In the genomic region with DNA sequence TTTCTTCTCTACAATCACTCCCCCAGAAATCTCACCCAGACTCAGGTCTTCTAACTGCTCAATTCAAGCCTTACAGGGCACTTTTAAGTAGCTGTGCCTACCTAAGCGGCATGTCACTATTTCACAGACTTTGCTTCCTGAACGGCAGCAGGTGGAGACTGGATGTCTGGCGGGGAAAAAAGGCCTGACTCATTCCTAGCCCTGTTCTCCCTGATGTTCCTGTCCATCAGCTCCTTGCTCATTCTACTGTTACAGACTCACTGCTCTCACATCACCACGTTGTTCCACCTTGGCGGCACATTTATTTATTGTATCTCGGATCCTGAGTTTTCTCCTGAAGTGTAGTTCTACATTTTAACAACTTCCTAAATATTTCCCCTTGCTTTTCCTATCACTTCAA, we compare ENCODE assay signal across 13 cellular contexts. TPM values are rescaled to one million over a fixed set of nuclear protein-coding genes. Genes with fewer than 3 reads are reported as not detected.
DNase-seq lines count a peak whose midpoint lies in the region; ATAC-seq, FAIRE-seq and TF ChIP-seq lines count a peak whose summit lies in the region.
"Had no signal": no experiment of that assay in that cellular context is flagged by ENCODE, and none has a peak within 500 bp of the region (broad histone marks: within the 10 kb centered on the region; RNA-seq: fewer than 3 reads in every experiment).

No MANE protein-coding gene starts in this region.

- H3K27ac ChIP-seq in GM12878 (ENCODE audit: control insufficient read depth, insufficient read depth) (no peak overlapping the region), mucosa of rectum (ENCODE audit: low read depth in 2 of 2, low read length in 2 of 2) (peak overlapping the region; percentile 17 to 66), adrenal gland (no peak overlapping the region), substantia nigra (ENCODE audit: low read depth, low read length, poor library complexity, severe bottlenecking) (no peak overlapping the region)

- SMC1A ChIA-PET in GM12878 (lab: Charles Lee; ENCODE audit: uncharacterized antibody, unreplicated experiment), result interaction anchor here (0.7 to 1.7 kb wide), 2 partner anchors 10 to 120 kb away, joined by 3 to 8 read pairs; no protein-coding TSS in a partner anchor

- H3K27ac Mint-ChIP-seq in Calu3 (ENCODE audit: unreplicated experiment), result peak overlapping the region; percentile 87

- TF ChIP-seq CTCF in Calu3 (IDR thresholded peaks at IDR 0.05; ENCODE audit: unreplicated experiment) (no peak), GM12878 (IDR thresholded peaks at IDR 0.05 in 2 of 3, conservative IDR thresholded peaks at IDR 0.05 in 1 of 3; ENCODE audit: control insufficient read depth in 2 of 3, extremely low read depth in 1 of 3, insufficient read depth in 1 of 3, low read depth in 3 of 3, low read length in 3 of 3) (no peak), adrenal gland (IDR thresholded peaks at IDR 0.05) (no peak)

- H3K4me1 ChIP-seq in GM12878 (ENCODE audit: control insufficient read depth, insufficient read depth, low read length), result no peaks in the 10 kb centered on the region; the same call in 1 of the 2 replicates
- peaks cover 8 to 17% of the 10 kb centered on the region in 2 donors for H3K4me1 ChIP-seq in mucosa of rectum (ENCODE audit: control insufficient read depth in 2 of 2, insufficient read depth in 2 of 2, low read length in 2 of 2)
- H3K4me1 ChIP-seq in adrenal gland (replicated peaks in 1 of 2), result no peaks in the 10 kb centered on the region

- no peak overlapping the region for H3K4me3 ChIP-seq in GM12878
- no peak overlapping the region for H3K4me3 ChIP-seq in mucosa of rectum (ENCODE audit: low read length in 2 of 2)
- H3K4me3 ChIP-seq in adrenal gland, result no peak overlapping the region

- no peak overlapping the region for H3K4me2 ChIP-seq in GM12878 (ENCODE audit: control insufficient read depth, insufficient read depth)

- H3K9me3 ChIP-seq in GM12878 (replicated peaks; ENCODE audit: control insufficient read depth, insufficient read depth, low read length), result no peaks in the 10 kb centered on the region
- H3K9me3 ChIP-seq in mucosa of rectum (ENCODE audit: control insufficient read depth in 2 of 2, low read length in 2 of 2), result no peaks in the 10 kb centered on the region
- H3K9me3 ChIP-seq in adrenal gland (replicated peaks in 1 of 3), result no peaks in the 10 kb centered on the region

- H3K4me1 Mint-ChIP-seq in Calu3 (ENCODE audit: low read depth, unreplicated experiment), result peaks cover 37% of the 10 kb centered on the region

- no peak for TF ChIP-seq EP300 in GM12878 (IDR thresholded peaks at IDR 0.05; ENCODE audit: borderline replicate concordance in 1 of 2, control insufficient read depth in 1 of 2, low read depth in 2 of 2, low read length in 2 of 2)

- H3K36me3 ChIP-seq in GM12878 (ENCODE audit: control insufficient read depth in 2 of 2, insufficient read depth in 2 of 2, low read length in 1 of 2) (no peaks in the 10 kb centered on the region), mucosa of rectum (ENCODE audit: control insufficient read depth in 2 of 2, insufficient read depth in 2 of 2, low read length in 2 of 2) (no peaks in the 10 kb centered on the region), adrenal gland (replicated peaks in 1 of 2) (no peaks in the 10 kb centered on the region)

- H3K9me3 Mint-ChIP-seq in Calu3 (ENCODE audit: low read depth, unreplicated experiment), result no peaks in the 10 kb centered on the region

- TF ChIP-seq POLR2A in GM12878 (IDR thresholded peaks at IDR 0.05; ENCODE audit: low read depth, low read length) (no peak), adrenal gland (IDR thresholded peaks at IDR 0.05) (no peak), GM12891 (IDR thresholded peaks at IDR 0.05; ENCODE audit: low read depth, low read length) (no peak)

- no peaks in the 10 kb centered on the region for H3K79me2 ChIP-seq in GM12878 (ENCODE audit: control insufficient read depth, insufficient read depth, low read length)

- no peak overlapping the region for H3K9ac ChIP-seq in GM12878 (ENCODE audit: control insufficient read depth, insufficient read depth, low read length)
- peak overlapping the region in 1 of 2 donors; percentile 27 for H3K9ac ChIP-seq in mucosa of rectum (ENCODE audit: low read depth in 1 of 2, low read length in 2 of 2)

- RAD21 ChIA-PET in GM12878 (lab: Charles Lee; ENCODE audit: unreplicated experiment), result interaction anchor here (0.6 to 1.4 kb wide), 2 partner anchors 26 to 1003 kb away, joined by 3 to 5 read pairs; no protein-coding TSS in a partner anchor

- peak; percentile 28; the same call in 1 of the 3 replicates for ATAC-seq in GM12878
- ATAC-seq: left lobe of liver had no signal

- FAIRE-seq in GM12878 (lab: Jason Lieb, UNC), result no peak
- FAIRE-seq in GM12891 (lab: Jason Lieb, UNC), result no peak

- H3K27me3 ChIP-seq in GM12878 (replicated peaks in 1 of 2; ENCODE audit: control insufficient read depth in 2 of 2, insufficient read depth in 2 of 2, low read length in 1 of 2), result no peaks in the 10 kb centered on the region
- no peaks in the 10 kb centered on the region for H3K27me3 ChIP-seq in mucosa of rectum (ENCODE audit: control insufficient read depth in 2 of 2, insufficient read depth in 2 of 2, low read length in 2 of 2)
- H3K27me3 ChIP-seq in adrenal gland, result peaks cover 8% of the 10 kb centered on the region

- no peak for TF ChIP-seq RAD21 in GM12878 (IDR thresholded peaks at IDR 0.05; ENCODE audit: insufficient read depth, low read depth, low read length)

- CTCF ChIA-PET in Calu3 (lab: Charles Lee), result interaction anchor here (0.6 to 1.1 kb wide), 6 partner anchors 13 to 1786 kb away, joined by 3 to 10 read pairs (median 4); a partner anchor contains a TSS
- CTCF ChIA-PET in GM12878 (lab: Yijun Ruan, JAX), result interaction anchor here (0.5 to 0.9 kb wide), 2 partner anchors 24 to 27 kb away, joined by 3 read pairs; no protein-coding TSS in a partner anchor

- intact Hi-C loops in Calu3 (cut with micrococcal nuclease; ENCODE audit: unreplicated experiment) (no loop called here), GM12878 (cut with micrococcal nuclease; ENCODE audit: unreplicated experiment) (no loop called here), adrenal gland (cut with DNase I) (no loop called here)

- H2AFZ ChIP-seq in GM12878 (ENCODE audit: control insufficient read depth, low read depth, low read length), result peak overlapping the region; percentile 30

- WGBS in GM12878 (ENCODE audit: insufficient coverage, insufficient replicate concordance, low lambda C conversion rate, missing lambda C conversion rate), result 57% methylated on average over 6 of the region's 6 CpGs
- 61 to 69% (median 67%) methylated on average over 6 of the region's 6 CpGs for WGBS in adrenal gland, 4 donors

- POLR2A ChIA-PET in GM12878 (lab: Charles Lee), result interaction anchor here (0.8 kb wide), 1 partner anchor 15 kb away, joined by 3 read pairs; no protein-coding TSS in a partner anchor

- BruUV-seq in Calu3 (replicated peaks; lab: Mats Ljungman, UMichigan) (no TSS peak), GM12878 (replicated peaks; lab: Mats Ljungman, UMichigan) (no TSS peak)

- DNase-seq in Calu3, result peak; percentile 83
- DNase-seq in NCI-H146 (lab: John Stamatoyannopoulos, UW), result peak; percentile 81
- DNase-seq in GM12878 (ENCODE audit: low read depth, low spot score), result no peak
- no peak for DNase-seq in retina
- no peak for DNase-seq in adrenal gland
- no peak for DNase-seq in GM12891 (ENCODE audit: insufficient read length, low spot score)
- DNase-seq in substantia nigra (lab: John Stamatoyannopoulos, UW), result no peak
- DNase-seq: activated CD4-positive, alpha-beta T cell treated with anti-CD3 and anti-CD28 coated beads, Interleukin-2, amount 50 U/mL, for 48 hours; C1 segment of cervical spinal cord; NCI-H1436 treated with DMSO at 0.1 percent for 48 hours; Right ventricle myocardium superior had no signal

- no peaks in the 10 kb centered on the region for H3K27me3 Mint-ChIP-seq in Calu3 (ENCODE audit: unreplicated experiment)

- H4K20me1 ChIP-seq in GM12878 (ENCODE audit: control insufficient read depth, insufficient read depth), result no peaks in the 10 kb centered on the region

- in situ Hi-C loops in GM12878 (cut with MboI), result no loop called here

- peaks cover 18% of the 10 kb centered on the region for H3K36me3 Mint-ChIP-seq in Calu3 (ENCODE audit: insufficient read depth, unreplicated experiment)

- peak overlapping the region; percentile 27 for H3K4me3 Mint-ChIP-seq in Calu3 (ENCODE audit: low read depth, unreplicated experiment)

TF ChIP-seq in GM12878, 131 proteins besides CTCF, POLR2A, EP300 and RAD21 (continues in another document):
- no peak for TF ChIP-seq HCFC1 (IDR thresholded peaks at IDR 0.05; ENCODE audit: low read length)
- TF ChIP-seq BMI1 (IDR thresholded peaks at IDR 0.05; ENCODE audit: borderline replicate concordance), result no peak
- no peak for TF ChIP-seq FOXK2 (IDR thresholded peaks at IDR 0.05)
- no peak for TF ChIP-seq IKZF2 (IDR thresholded peaks at IDR 0.05)
- no peak for TF ChIP-seq HDGF (IDR thresholded peaks at IDR 0.05)

TF ChIP-seq in GM12891, 5 proteins besides CTCF, POLR2A, EP300 and RAD21:
- TF ChIP-seq SPI1 (IDR thresholded peaks at IDR 0.05; ENCODE audit: low read depth, low read length) (no peak), PAX5 (IDR thresholded peaks at IDR 0.05; ENCODE audit: insufficient read depth, low read length, severe bottlenecking) (no peak), POLR2AphosphoS5 (IDR thresholded peaks at IDR 0.05; ENCODE audit: low read depth, low read length) (no peak), POU2F2 (IDR thresholded peaks at IDR 0.05; ENCODE audit: low read depth, low read length) (no peak), TAF1 (IDR thresholded peaks at IDR 0.05; ENCODE audit: low read depth, low read length) (no peak)

RNA-seq across cellular contexts. Expression of a gene that starts 52.6 kb away (rescaled TPM):
- 81.9 and 84.0 TPM in 2 replicates for total RNA-seq in Calu3 (2022)
- total RNA-seq in GM12878 (2013; cell fraction: nucleolus; rRNA removed), result 180 and 186 TPM in 2 replicates
- total RNA-seq in GM12878 (2014; rRNA removed), result 52.9 and 64.5 TPM in 2 replicates
- total RNA-seq in GM12878 (2014; rRNA removed; fragmentation: Illumina TruSeq; extraction: Trizol), result 62.0 and 62.6 TPM in 2 replicates
- total RNA-seq in GM12878 (2021), result 66.9 and 67.3 TPM in 2 replicates
- 14.5 TPM for polyA plus RNA-seq in GM12878 (2011; ENCODE audit: low read depth)
- polyA plus RNA-seq in GM12878 (2011; rRNA removed), result 48.3 and 74.3 TPM in 2 replicates
- 16.3 and 22.7 TPM in 2 replicates for polyA plus RNA-seq in GM12878 (2011; cell fraction: cytosol; rRNA removed)
- 40.9 and 42.4 TPM in 2 replicates for polyA plus RNA-seq in GM12878 (2011; cell fraction: nucleus; rRNA removed)
- polyA plus RNA-seq in GM12878 (2012), result 20.9 and 24.9 TPM in 2 replicates
- polyA plus RNA-seq in GM12878 (2014; fragmentation: Illumina TruSeq; extraction: Trizol), result 40.1 and 57.8 TPM in 2 replicates
- 10 to 100 TPM; 10.3 to 11.3 TPM for polyA plus RNA-seq in GM12878 (2014; fragmentation: Nextera tagmentation; extraction: Ambion mirVana)
- polyA plus RNA-seq in GM12878 (2014; rRNA removed), result 22.5 and 28.3 TPM in 2 replicates
- 10 to 100 TPM; 32.1 to 33.3 TPM for polyA plus RNA-seq in GM12878 (2016; fragmentation: Nextera tagmentation; extraction: Ambion mirVana)
- 59.8 and 70.8 TPM in 2 replicates for polyA minus RNA-seq in GM12878 (2011; rRNA and poly(A)+ RNA removed)
- 37.1 and 41.0 TPM in 2 replicates for polyA minus RNA-seq in GM12878 (2011; cell fraction: cytosol; rRNA and poly(A)+ RNA removed)
- polyA minus RNA-seq in GM12878 (2011; cell fraction: nucleus; rRNA and poly(A)+ RNA removed), result 44.2 and 67.9 TPM in 2 replicates
- 10 to 100 TPM; 27.9 to 45.1 (median 35.1) TPM for total RNA-seq in adrenal gland
- 10 to 100 TPM in 1 of 3 donors, 1 to 10 TPM in 2; 2.9 to 16.0 (median 5.0) TPM for polyA plus RNA-seq in adrenal gland
- 14.9 TPM for polyA plus RNA-seq in GM12891 (2012; ENCODE audit: low read depth, missing spikeins)

Comparison
In these comparisons a context has a peak if more than half of its experiments do, and no peak if none do; other contexts are left out.
1. DNase-seq: peak in Calu3 (single experiment) and NCI-H146 (single experiment); none in GM12878 (single experiment), retina (single experiment), adrenal gland (0 of 7), GM12891 (single experiment) and substantia nigra (0 of 49).
2. H3K27ac ChIP-seq: peak in mucosa of rectum (2 of 2); none in GM12878 (single experiment), adrenal gland (0 of 5) and substantia nigra (single experiment).